In the genomic region with DNA sequence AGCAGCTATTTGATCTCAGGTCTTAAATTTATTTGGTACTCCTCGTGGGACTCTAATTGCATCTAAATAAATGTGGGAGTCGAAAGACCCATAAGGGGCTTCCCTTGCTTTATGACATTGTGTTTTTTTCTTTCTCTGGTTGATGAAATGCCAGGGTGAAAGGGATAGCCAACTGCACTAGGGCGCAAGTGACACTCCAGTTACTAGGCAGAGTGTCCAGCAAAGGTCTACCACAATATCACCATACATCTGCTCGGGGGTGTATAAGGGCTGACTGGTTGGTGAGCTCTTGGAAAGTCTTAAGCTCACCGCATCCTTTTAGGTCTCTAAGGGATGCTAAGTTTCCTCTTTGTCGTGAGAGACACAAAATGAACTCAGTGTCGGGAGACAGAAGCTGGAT, we compare ENCODE assay signal across 1 cellular context.
A peak's percentile ranks its signal among the peaks of the same experiment; 100 is the strongest.
TF ChIP-seq lines count a peak whose summit lies in the region.

No MANE protein-coding gene starts in this region.

TF ChIP-seq in A549, 52 proteins besides CTCF, POLR2A, EP300 and RAD21:
- TF ChIP-seq ESRRA (IDR thresholded peaks at IDR 0.05; ENCODE audit: borderline replicate concordance, low read length) (no peak), RFX5 (IDR thresholded peaks at IDR 0.05) (peak; percentile 92)
TF ChIP-seq in A549: peak in this region for 1.
